Comparison of ENCODE assay signal across 1 cellular context in genomic region chr4:53810643-53811042, GRCh38.
TF ChIP-seq lines count a peak whose summit lies in the region.

No MANE protein-coding gene starts in this region.

TF ChIP-seq in IMR-90, 13 proteins besides CTCF, POLR2A, EP300 and RAD21:
- no peak for TF ChIP-seq ELK1 (IDR thresholded peaks at IDR 0.05; ENCODE audit: borderline replicate concordance, low read depth, low read length)
- TF ChIP-seq RFX5 (IDR thresholded peaks at IDR 0.05; ENCODE audit: low read depth, low read length) = no peak
- TF ChIP-seq BHLHE40 (IDR thresholded peaks at IDR 0.05; ENCODE audit: low read depth, low read length) = no peak
- TF ChIP-seq SMC3 (IDR thresholded peaks at IDR 0.05; ENCODE audit: low read depth, low read length) = no peak
